8 cellular contexts compared by ENCODE assay signal in the genomic region with DNA sequence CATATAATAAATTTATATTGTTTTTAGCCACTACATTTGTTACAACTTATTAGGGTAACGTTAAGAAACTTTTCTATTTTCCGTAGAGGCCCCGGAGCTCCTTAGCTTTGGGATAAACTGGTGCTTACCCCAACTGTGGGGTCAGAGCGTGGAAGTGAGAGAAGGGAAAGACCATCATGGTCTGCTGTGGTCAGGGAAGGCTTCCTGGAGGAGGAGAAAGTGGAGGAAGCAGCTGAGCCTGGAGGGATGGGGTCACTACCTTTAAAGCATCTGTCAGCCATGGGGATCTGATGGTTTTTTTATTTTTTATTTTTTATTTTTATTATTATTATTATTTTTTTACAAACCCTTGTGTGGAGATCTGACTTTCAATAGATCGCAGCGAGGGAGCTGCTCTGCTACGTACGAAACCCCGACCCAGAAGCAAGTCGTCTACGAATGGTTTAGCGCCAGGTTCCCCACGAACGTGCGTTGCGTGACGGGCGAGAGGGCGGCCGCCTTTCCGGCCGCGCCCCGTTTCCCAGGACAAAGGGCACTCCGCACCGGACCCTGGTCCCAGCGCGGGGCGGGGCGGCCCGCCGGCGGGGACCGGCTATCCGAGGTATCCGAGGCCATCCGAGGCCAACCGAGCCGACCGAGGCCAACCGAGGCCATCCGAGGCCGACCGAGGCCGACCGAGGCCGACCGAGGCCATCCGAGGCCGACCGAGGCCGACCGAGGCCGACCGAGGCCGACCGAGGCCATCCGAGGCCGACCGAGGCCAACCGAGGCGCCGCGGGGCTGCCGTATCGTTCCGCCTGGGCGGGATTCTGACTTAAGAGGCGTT.
A peak's percentile ranks its signal among the peaks of the same experiment; 100 is the strongest.
DNase-seq lines count a peak whose midpoint lies in the region; ATAC-seq, FAIRE-seq and TF ChIP-seq lines count a peak whose summit lies in the region.

No MANE protein-coding gene starts in this region.

- peak overlapping the region; percentile 74 for H3K9ac ChIP-seq in SK-N-MC (ENCODE audit: insufficient read length)

- H3K9me3 Mint-ChIP-seq in activated naive CD4-positive, alpha-beta T cell treated with anti-CD3 and anti-CD28 coated beads, Interleukin-2, amount 10 ng/mL, durations not matched to agents 7 days and 5 days = peaks cover 12% of the 10 kb centered on the region
- H3K9me3 Mint-ChIP-seq in glutamatergic neuron (ENCODE audit: unreplicated experiment) = peaks cover 3% of the 10 kb centered on the region

- peaks cover 45% of the 10 kb centered on the region for H3K4me1 Mint-ChIP-seq in activated naive CD4-positive, alpha-beta T cell treated with anti-CD3 and anti-CD28 coated beads, Interleukin-2, amount 10 ng/mL, durations not matched to agents 7 days and 5 days
- no peaks in the 10 kb centered on the region for H3K4me1 Mint-ChIP-seq in glutamatergic neuron (ENCODE audit: low read depth, unreplicated experiment)

- peaks cover 15% of the 10 kb centered on the region for H3K27me3 Mint-ChIP-seq in activated naive CD4-positive, alpha-beta T cell treated with anti-CD3 and anti-CD28 coated beads, Interleukin-2, amount 10 ng/mL, durations not matched to agents 7 days and 5 days
- H3K27me3 Mint-ChIP-seq in glutamatergic neuron (ENCODE audit: unreplicated experiment) = peaks cover 3% of the 10 kb centered on the region

- DNase-seq in GM18507 (ENCODE audit: extremely low spot score, insufficient read length, low read depth) = peak; percentile 33
- DNase-seq in SK-N-MC (ENCODE audit: low read depth, low spot score) = peak; percentile 18
- DNase-seq in activated naive CD4-positive, alpha-beta T cell treated with anti-CD3 and anti-CD28 coated beads, Interleukin-2, amount 10 ng/mL, durations not matched to agents 7 days and 5 days = peak; percentile 85
- peak; percentile 82 for DNase-seq in glutamatergic neuron
- peak; percentile 26 for DNase-seq in omental fat pad (ENCODE audit: low spot score)
- peak; percentile 68 for DNase-seq in stromal cell of bone marrow (ENCODE audit: low read depth)
- no peak for DNase-seq in NCI-H2196 (lab: John Stamatoyannopoulos, UW; ENCODE audit: unreplicated experiment)

- H3K4me3 ChIP-seq in SK-N-MC = peak overlapping the region; percentile 72

- FAIRE-seq in GM18507 (lab: Jason Lieb, UNC) = no peak

- peak overlapping the region; percentile 75 for H3K27ac Mint-ChIP-seq in activated naive CD4-positive, alpha-beta T cell treated with anti-CD3 and anti-CD28 coated beads, Interleukin-2, amount 10 ng/mL, durations not matched to agents 7 days and 5 days
- peak overlapping the region; percentile 75 for H3K27ac Mint-ChIP-seq in glutamatergic neuron (ENCODE audit: unreplicated experiment)

- ATAC-seq in HG03469 (IDR thresholded peaks at IDR 0.05; ENCODE audit: unreplicated experiment) (peak; percentile 44), omental fat pad (ENCODE audit: low FRiP score) (peak; percentile 95)

- no peaks in the 10 kb centered on the region for H3K36me3 ChIP-seq in SK-N-MC (ENCODE audit: insufficient read depth, low read length)

- H3K36me3 Mint-ChIP-seq in activated naive CD4-positive, alpha-beta T cell treated with anti-CD3 and anti-CD28 coated beads, Interleukin-2, amount 10 ng/mL, durations not matched to agents 7 days and 5 days = peaks cover 5% of the 10 kb centered on the region
- peaks cover 3% of the 10 kb centered on the region for H3K36me3 Mint-ChIP-seq in glutamatergic neuron (ENCODE audit: unreplicated experiment)

- peak overlapping the region; percentile 75 for H3K4me3 Mint-ChIP-seq in activated naive CD4-positive, alpha-beta T cell treated with anti-CD3 and anti-CD28 coated beads, Interleukin-2, amount 10 ng/mL, durations not matched to agents 7 days and 5 days
- peak overlapping the region; percentile 79 for H3K4me3 Mint-ChIP-seq in glutamatergic neuron (ENCODE audit: unreplicated experiment)

- CTCF ChIA-PET in activated naive CD4-positive, alpha-beta T cell treated with anti-CD3 and anti-CD28 coated beads, Interleukin-2, amount 10 ng/mL, durations not matched to agents 7 days and 5 days (lab: Charles Lee) = no interaction called here

- no peak overlapping the region for H3K27ac ChIP-seq in SK-N-MC

- no peaks in the 10 kb centered on the region for H3K9me3 ChIP-seq in SK-N-MC (ENCODE audit: low read depth, low read length)

- TF ChIP-seq CTCF in glutamatergic neuron (IDR thresholded peaks at IDR 0.05; ENCODE audit: partially characterized antibody, unreplicated experiment) = no peak
- TF ChIP-seq CTCF in omental fat pad (IDR thresholded peaks at IDR 0.05) = no peak
